ENCODE assay signal across 8 cellular contexts in genomic region chr20:327041-327945, GRCh38. TPM values are rescaled to one million over a fixed set of nuclear protein-coding genes. Genes with fewer than 3 reads are reported as not detected.
A peak's percentile ranks its signal among the peaks of the same experiment; 100 is the strongest.
DNase-seq lines count a peak whose midpoint lies in the region; ATAC-seq and TF ChIP-seq lines count a peak whose summit lies in the region.

No MANE protein-coding gene starts in this region.

- no peaks in the 10 kb centered on the region for H3K9me3 ChIP-seq in BLaER1 treated with 17β-estradiol and CSF1 and Interleukin-3, amounts not matched to agents 10 nM and 100 nM (replicated peaks in 1 of 11)
- no peaks in the 10 kb centered on the region for H3K9me3 ChIP-seq in spleen

- peaks cover 27 to 54% (median 47%) of the 10 kb centered on the region in 11 experiments; a peak in 21 of 22 replicates for H4K20me1 ChIP-seq in BLaER1 treated with 17β-estradiol and CSF1 and Interleukin-3, amounts not matched to agents 10 nM and 100 nM

- TF ChIP-seq POLR2A in spleen (IDR thresholded peaks at IDR 0.05), result peak in 1 of 3 donors; percentile 30

- H3K4me2 ChIP-seq in BLaER1 treated with 17β-estradiol and CSF1 and Interleukin-3, amounts not matched to agents 10 nM and 100 nM, result peak overlapping the region; percentile 84 to 99 (median 94)

- H3K27me3 ChIP-seq in BLaER1 treated with 17β-estradiol and CSF1 and Interleukin-3, amounts not matched to agents 10 nM and 100 nM, result no peaks in the 10 kb centered on the region
- peaks cover 0 to 14% (median 0%) of the 10 kb centered on the region in 7 donors for H3K27me3 ChIP-seq in spleen (replicated peaks in 1 of 7)

- WGBS in spleen, 5 donors, result 2 to 7% (median 5%) methylated on average over 25 to 50 of the region's 50 CpGs

- peak overlapping the region; percentile 44 to 98 (median 92); a peak in 21 of 22 replicates for H3K27ac ChIP-seq in BLaER1 treated with 17β-estradiol and CSF1 and Interleukin-3, amounts not matched to agents 10 nM and 100 nM
- peak overlapping the region; percentile 46 to 98 (median 94) for H3K27ac ChIP-seq in spleen

- intact Hi-C loops in spleen (cut with DNase I; ENCODE audit: low total_unique reads), result loop anchor here (5.0 kb wide), 2 partner anchors 40 to 120 kb away; no protein-coding TSS in a partner anchor

- peak overlapping the region; percentile 80 to 96 (median 91); a peak in 21 of 22 replicates for H3K9ac ChIP-seq in BLaER1 treated with 17β-estradiol and CSF1 and Interleukin-3, amounts not matched to agents 10 nM and 100 nM

- TF ChIP-seq CTCF in spleen (IDR thresholded peaks at IDR 0.05 in 8 of 11, conservative IDR thresholded peaks at IDR 0.05 in 3 of 11), result no peak

- peaks cover 0 to 16% (median 5%) of the 10 kb centered on the region in 11 experiments; a peak in 9 of 22 replicates for H3K36me3 ChIP-seq in BLaER1 treated with 17β-estradiol and CSF1 and Interleukin-3, amounts not matched to agents 10 nM and 100 nM
- H3K36me3 ChIP-seq in spleen, result no peaks in the 10 kb centered on the region

- H3K4me3 ChIP-seq in BLaER1 treated with 17β-estradiol and CSF1 and Interleukin-3, amounts not matched to agents 10 nM and 100 nM, result peak overlapping the region; percentile 69 to 95 (median 84)
- peak overlapping the region; percentile 72 to 94 (median 80) for H3K4me3 ChIP-seq in spleen

- no peak for ATAC-seq in GM21423 (IDR thresholded peaks at IDR 0.05; ENCODE audit: unreplicated experiment)

- DNase-seq in HCEC 1CT (peak; percentile 89), NCI-H226 (peak; percentile 71), cerebellar cortex (ENCODE audit: low spot score) (peak; percentile 88), islet precursor cell (peak; percentile 94), spleen (peak; percentile 92)
- peak; percentile 66 for DNase-seq in activated CD4-positive, alpha-beta T cell treated with anti-CD3 and anti-CD28 coated beads for 1 hour

- H3K4me1 ChIP-seq in BLaER1 treated with 17β-estradiol and CSF1 and Interleukin-3, amounts not matched to agents 10 nM and 100 nM, result peaks cover 37 to 50% (median 39%) of the 10 kb centered on the region in 10 experiments
- H3K4me1 ChIP-seq in spleen, result peaks cover 13 to 69% (median 57%) of the 10 kb centered on the region in 6 donors

RNA-seq across cellular contexts. Expression of gene SOX12, which starts 1.9 kb away (rescaled TPM):
- 10 to 100 TPM in 2 of 7 donors, 1 to 10 TPM in 5; 4.5 to 12.5 (median 8.3) TPM for total RNA-seq in spleen
- polyA plus RNA-seq in spleen, result 1 to 10 TPM; 3.2 to 4.9 (median 3.4) TPM

RNA-seq across cellular contexts. Expression of gene NRSN2, which starts 19.6 kb away (rescaled TPM):
- total RNA-seq in spleen, result 10 to 100 TPM; 10.9 to 26.3 (median 18.2) TPM
- 10 to 100 TPM; 10.5 to 13.4 (median 12.8) TPM for polyA plus RNA-seq in spleen

RNA-seq across cellular contexts. Expression of gene ZCCHC3, which starts 29.9 kb away (rescaled TPM):
- 10 to 100 TPM; 17.4 to 26.6 (median 23.6) TPM for total RNA-seq in spleen
- 10 to 100 TPM; 18.7 to 22.2 (median 19.5) TPM for polyA plus RNA-seq in spleen

RNA-seq across cellular contexts. Expression of gene C20orf96, which starts 36.7 kb away (rescaled TPM):
- 10 to 100 TPM in 1 of 7 donors, 1 to 10 TPM in 6; 2.3 to 10.4 (median 7.3) TPM for total RNA-seq in spleen
- polyA plus RNA-seq in spleen, result 1 to 10 TPM; 3.8 to 5.4 (median 4.4) TPM

RNA-seq across cellular contexts. Expression of gene TRIB3, which starts 53.3 kb away (rescaled TPM):
- 10 to 100 TPM in 4 of 7 donors, 1 to 10 TPM in 3; 8.3 to 25.7 (median 12.0) TPM for total RNA-seq in spleen
- polyA plus RNA-seq in spleen, result 10 to 100 TPM in 2 of 3 donors, 1 to 10 TPM in 1; 5.7 to 11.7 (median 11.6) TPM
